19 cellular contexts compared by ENCODE assay signal in the genomic region with DNA sequence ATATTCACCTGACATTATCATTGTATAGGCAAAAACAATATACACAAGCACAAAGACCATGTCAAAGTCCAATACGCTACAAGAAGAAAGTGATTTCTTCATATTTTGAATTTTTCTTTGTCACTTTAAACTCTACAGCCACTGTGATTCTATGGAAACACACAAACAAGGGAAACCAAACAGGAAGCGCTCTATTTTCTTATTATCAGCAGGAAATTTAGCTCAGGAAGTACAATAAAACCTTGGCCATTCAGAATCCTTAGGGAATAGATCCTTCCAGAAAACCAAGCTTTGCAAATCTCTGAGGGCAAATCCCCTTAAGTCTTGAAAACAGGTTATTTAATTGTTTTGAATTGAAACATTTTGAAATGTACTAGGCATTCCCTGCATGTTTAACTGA.
"Had no signal": no experiment of that assay in that cellular context is flagged by ENCODE, and none has a peak within 500 bp of the region (broad histone marks: within the 10 kb centered on the region; RNA-seq: fewer than 3 reads in every experiment).

No MANE protein-coding gene starts in this region.

- H3K4me1 ChIP-seq: esophagus squamous epithelium, tibial artery had no signal

- H3K4me3 ChIP-seq: dorsolateral prefrontal cortex, esophagus squamous epithelium, hepatocyte, tibial artery had no signal

- H3K36me3 ChIP-seq: esophagus squamous epithelium, tibial artery had no signal

- H3K27me3 ChIP-seq: esophagus squamous epithelium, hepatocyte, tibial artery had no signal

- H3K27ac ChIP-seq: dorsolateral prefrontal cortex, hepatocyte, tibial artery had no signal

- H3K9me3 ChIP-seq: esophagus squamous epithelium, tibial artery had no signal

- ATAC-seq: activated T-helper 17 cell treated with anti-CD3 and anti-CD28 coated beads, Interleukin-2, amount 50 U/mL, for 72 hours; effector memory CD8-positive, alpha-beta T cell had no signal

- FAIRE-seq: astrocyte, colon had no signal

- DNase-seq: activated CD4-positive, alpha-beta T cell treated with anti-CD3 and anti-CD28 coated beads for 1 hour; activated CD4-positive, alpha-beta T cell treated with anti-CD3 and anti-CD28 coated beads, Interleukin-2, amount 50 U/mL, for 1 hour; activated T-cell treated with anti-CD3 and anti-CD28 coated beads, Interleukin-2, amount 50 U/mL, for 24 hours; dorsolateral prefrontal cortex; effector memory CD8-positive, alpha-beta T cell; esophagus squamous epithelium; immature natural killer cell; kidney glomerular epithelial cell; mesendoderm; naive B cell; occipital lobe; posterior cingulate gyrus; stimulated activated CD4-positive, alpha-beta T cell treated with anti-CD3 and anti-CD28 coated beads, Interleukin-4, amount 100 ng/mL, for 4 hours; T-helper 9 cell; tibial artery had no signal
